1 cellular context compared by ENCODE assay signal in genomic region chr6:32086661-32087573, GRCh38.
TF ChIP-seq lines count a peak whose summit lies in the region.

No MANE protein-coding gene starts in this region.

TF ChIP-seq in endothelial cell of umbilical vein, 7 proteins besides CTCF, POLR2A, EP300 and RAD21:
- TF ChIP-seq POLR2AphosphoS5 (IDR thresholded peaks at IDR 0.05; ENCODE audit: insufficient read depth, low read depth, low read length): no peak
- TF ChIP-seq JUN (IDR thresholded peaks at IDR 0.05; ENCODE audit: borderline replicate concordance, insufficient read depth, insufficient read length, low read depth): no peak
- no peak for TF ChIP-seq MYC (IDR thresholded peaks at IDR 0.05; ENCODE audit: low read depth, low read length)
- peak; percentile 51 for TF ChIP-seq EZH2 (IDR thresholded peaks at IDR 0.05; ENCODE audit: borderline replicate concordance, low read depth, low read length, severe bottlenecking)
TF ChIP-seq in endothelial cell of umbilical vein: peak in this region for 1.
